ENCODE assay signal across 1 cellular context in the genomic region with DNA sequence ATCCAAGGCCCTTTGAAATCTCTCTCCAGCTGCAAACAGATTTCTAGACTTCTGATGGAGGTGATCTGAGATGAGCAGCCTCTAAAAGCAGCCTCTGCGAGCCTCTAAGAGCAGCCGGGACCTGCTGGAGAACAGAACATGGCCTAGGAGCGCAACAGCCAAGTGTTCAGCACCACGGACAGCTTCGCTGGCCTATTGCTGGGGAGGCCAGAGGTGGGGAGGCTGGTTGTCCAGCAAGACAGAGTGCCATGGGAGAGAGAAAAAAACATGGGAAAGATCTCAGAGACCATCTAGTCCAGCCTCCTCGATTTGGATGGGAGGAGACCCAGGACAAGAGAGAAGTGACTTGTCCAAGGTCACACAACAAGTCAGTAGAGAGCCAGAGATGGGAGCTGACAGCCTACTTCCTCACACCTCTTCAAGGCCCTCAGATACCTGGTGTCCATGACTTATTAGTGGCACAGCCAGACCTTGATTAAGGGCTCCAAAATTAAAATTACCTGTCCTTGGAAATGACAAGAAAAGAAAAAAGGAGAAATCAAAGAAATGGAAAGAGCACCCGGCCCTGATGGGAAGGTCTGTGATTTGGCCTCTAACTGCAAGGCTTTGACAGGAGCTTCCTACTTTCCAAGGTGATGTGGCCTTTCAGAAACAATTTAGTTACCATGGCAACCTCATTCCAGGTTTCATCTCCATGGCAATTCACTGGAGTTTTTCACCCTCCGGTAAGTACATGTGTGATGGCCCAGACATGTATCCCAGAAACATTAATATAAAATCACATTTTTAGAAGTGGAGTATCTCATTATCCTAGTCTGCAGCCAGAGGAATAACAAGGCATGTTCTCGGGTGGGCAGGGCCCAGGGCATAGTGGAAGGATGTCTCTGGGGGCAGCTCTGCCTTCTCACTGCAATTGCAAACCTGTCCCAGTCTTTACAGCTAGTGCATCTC.
TF ChIP-seq lines count a peak whose summit lies in the region.

No MANE protein-coding gene starts in this region.

TF ChIP-seq in K562, 482 proteins besides CTCF, POLR2A, EP300 and RAD21:
- TF ChIP-seq FOXA3 (CRISPR knock-in tag; conservative IDR thresholded peaks at IDR 0.05 in 1 of 2, IDR thresholded peaks at IDR 0.05 in 1 of 2), result no peak
- TF ChIP-seq XRCC5 (IDR thresholded peaks at IDR 0.05; ENCODE audit: low read depth, low read length), result 0 out of 2 replicates have a peak, but pooled peaks have one; percentile 24
- TF ChIP-seq SMARCB1 (IDR thresholded peaks at IDR 0.05; ENCODE audit: insufficient read length, low read depth), result no peak
- TF ChIP-seq CXXC5 (CRISPR knock-in tag; IDR thresholded peaks at IDR 0.05), result peak; percentile 20; the same call in 1 of the 2 replicates
- TF ChIP-seq RFX1 (IDR thresholded peaks at IDR 0.05), result peak; percentile 80
- no peak for TF ChIP-seq FOXP1 (CRISPR knock-in tag; IDR thresholded peaks at IDR 0.05)
- peak; percentile 77 for TF ChIP-seq DMBX1 (CRISPR knock-in tag; IDR thresholded peaks at IDR 0.05; ENCODE audit: borderline replicate concordance)
- no peak for TF ChIP-seq TEAD4 (IDR thresholded peaks at IDR 0.05; ENCODE audit: low read length)
- no peak for TF ChIP-seq TEAD4 (CRISPR knock-in tag; IDR thresholded peaks at IDR 0.05; ENCODE audit: borderline replicate concordance)
- TF ChIP-seq, protein P1, sequence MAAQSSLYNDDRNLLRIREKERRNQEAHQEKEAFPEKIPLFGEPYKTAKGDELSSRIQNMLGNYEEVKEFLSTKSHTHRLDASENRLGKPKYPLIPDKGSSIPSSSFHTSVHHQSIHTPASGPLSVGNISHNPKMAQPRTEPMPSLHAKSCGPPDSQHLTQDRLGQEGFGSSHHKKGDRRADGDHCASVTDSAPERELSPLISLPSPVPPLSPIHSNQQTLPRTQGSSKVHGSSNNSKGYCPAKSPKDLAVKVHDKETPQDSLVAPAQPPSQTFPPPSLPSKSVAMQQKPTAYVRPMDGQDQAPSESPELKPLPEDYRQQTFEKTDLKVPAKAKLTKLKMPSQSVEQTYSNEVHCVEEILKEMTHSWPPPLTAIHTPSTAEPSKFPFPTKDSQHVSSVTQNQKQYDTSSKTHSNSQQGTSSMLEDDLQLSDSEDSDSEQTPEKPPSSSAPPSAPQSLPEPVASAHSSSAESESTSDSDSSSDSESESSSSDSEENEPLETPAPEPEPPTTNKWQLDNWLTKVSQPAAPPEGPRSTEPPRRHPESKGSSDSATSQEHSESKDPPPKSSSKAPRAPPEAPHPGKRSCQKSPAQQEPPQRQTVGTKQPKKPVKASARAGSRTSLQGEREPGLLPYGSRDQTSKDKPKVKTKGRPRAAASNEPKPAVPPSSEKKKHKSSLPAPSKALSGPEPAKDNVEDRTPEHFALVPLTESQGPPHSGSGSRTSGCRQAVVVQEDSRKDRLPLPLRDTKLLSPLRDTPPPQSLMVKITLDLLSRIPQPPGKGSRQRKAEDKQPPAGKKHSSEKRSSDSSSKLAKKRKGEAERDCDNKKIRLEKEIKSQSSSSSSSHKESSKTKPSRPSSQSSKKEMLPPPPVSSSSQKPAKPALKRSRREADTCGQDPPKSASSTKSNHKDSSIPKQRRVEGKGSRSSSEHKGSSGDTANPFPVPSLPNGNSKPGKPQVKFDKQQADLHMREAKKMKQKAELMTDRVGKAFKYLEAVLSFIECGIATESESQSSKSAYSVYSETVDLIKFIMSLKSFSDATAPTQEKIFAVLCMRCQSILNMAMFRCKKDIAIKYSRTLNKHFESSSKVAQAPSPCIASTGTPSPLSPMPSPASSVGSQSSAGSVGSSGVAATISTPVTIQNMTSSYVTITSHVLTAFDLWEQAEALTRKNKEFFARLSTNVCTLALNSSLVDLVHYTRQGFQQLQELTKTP (IDR thresholded peaks at IDR 0.05; ENCODE audit: low read depth in 1 of 2, partially characterized antibody in 2 of 2), result peak in 1 of 2 experiments; percentile 85
- no peak for TF ChIP-seq ZC3H11A (IDR thresholded peaks at IDR 0.05; ENCODE audit: low read depth, low read length)
- peak; percentile 82; the same call in 1 of the 2 replicates for TF ChIP-seq PRMT5 (CRISPR knock-in tag; IDR thresholded peaks at IDR 0.05)
- TF ChIP-seq, protein P2, sequence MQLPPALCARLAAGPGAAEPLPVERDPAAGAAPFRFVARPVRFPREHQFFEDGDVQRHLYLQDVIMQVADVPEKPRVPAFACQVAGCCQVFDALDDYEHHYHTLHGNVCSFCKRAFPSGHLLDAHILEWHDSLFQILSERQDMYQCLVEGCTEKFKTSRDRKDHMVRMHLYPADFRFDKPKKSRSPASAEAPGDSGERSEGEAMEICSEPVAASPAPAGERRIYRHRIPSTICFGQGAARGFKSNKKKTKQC (CRISPR knock-in tag; IDR thresholded peaks at IDR 0.05), result peak; percentile 84
- TF ChIP-seq MBD2 (IDR thresholded peaks at IDR 0.05; ENCODE audit: borderline replicate concordance, low read depth), result no peak
- TF ChIP-seq EZH2 (IDR thresholded peaks at IDR 0.05; ENCODE audit: borderline replicate concordance, low read depth, low read length), result no peak
- TF ChIP-seq ZNF311 (CRISPR knock-in tag; IDR thresholded peaks at IDR 0.05), result 0 out of 2 replicates have a peak, but pooled peaks have one; percentile 43
- peak; percentile 99 for TF ChIP-seq EHMT2 (IDR thresholded peaks at IDR 0.05)
- TF ChIP-seq MAZ (CRISPR knock-in tag; conservative IDR thresholded peaks at IDR 0.05 in 1 of 2, IDR thresholded peaks at IDR 0.05 in 1 of 2), result 0 out of 4 replicates have a peak, but pooled peaks have one; percentile 17 to 34
- no peak for TF ChIP-seq ZNF175 (CRISPR knock-in tag; IDR thresholded peaks at IDR 0.05; ENCODE audit: low read depth)
- TF ChIP-seq ETV5 (CRISPR knock-in tag; IDR thresholded peaks at IDR 0.05; ENCODE audit: low read depth), result 0 out of 2 replicates have a peak, but pooled peaks have one; percentile 42
- TF ChIP-seq MCM7 (IDR thresholded peaks at IDR 0.05), result no peak
- TF ChIP-seq SLC30A9 (CRISPR knock-in tag; IDR thresholded peaks at IDR 0.05), result no peak
- 0 out of 2 replicates have a peak, but pooled peaks have one; percentile 31 for TF ChIP-seq ZNF644 (tag; IDR thresholded peaks at IDR 0.05; ENCODE audit: low read depth)
- peak; percentile 96 for TF ChIP-seq MIER1 (IDR thresholded peaks at IDR 0.05; ENCODE audit: low read depth)
- peak; percentile 28; the same call in 1 of the 2 replicates for TF ChIP-seq GABPB1 (CRISPR knock-in tag; IDR thresholded peaks at IDR 0.05)
- TF ChIP-seq ZNF77 (CRISPR knock-in tag; IDR thresholded peaks at IDR 0.05), result no peak
- TF ChIP-seq, protein P3, sequence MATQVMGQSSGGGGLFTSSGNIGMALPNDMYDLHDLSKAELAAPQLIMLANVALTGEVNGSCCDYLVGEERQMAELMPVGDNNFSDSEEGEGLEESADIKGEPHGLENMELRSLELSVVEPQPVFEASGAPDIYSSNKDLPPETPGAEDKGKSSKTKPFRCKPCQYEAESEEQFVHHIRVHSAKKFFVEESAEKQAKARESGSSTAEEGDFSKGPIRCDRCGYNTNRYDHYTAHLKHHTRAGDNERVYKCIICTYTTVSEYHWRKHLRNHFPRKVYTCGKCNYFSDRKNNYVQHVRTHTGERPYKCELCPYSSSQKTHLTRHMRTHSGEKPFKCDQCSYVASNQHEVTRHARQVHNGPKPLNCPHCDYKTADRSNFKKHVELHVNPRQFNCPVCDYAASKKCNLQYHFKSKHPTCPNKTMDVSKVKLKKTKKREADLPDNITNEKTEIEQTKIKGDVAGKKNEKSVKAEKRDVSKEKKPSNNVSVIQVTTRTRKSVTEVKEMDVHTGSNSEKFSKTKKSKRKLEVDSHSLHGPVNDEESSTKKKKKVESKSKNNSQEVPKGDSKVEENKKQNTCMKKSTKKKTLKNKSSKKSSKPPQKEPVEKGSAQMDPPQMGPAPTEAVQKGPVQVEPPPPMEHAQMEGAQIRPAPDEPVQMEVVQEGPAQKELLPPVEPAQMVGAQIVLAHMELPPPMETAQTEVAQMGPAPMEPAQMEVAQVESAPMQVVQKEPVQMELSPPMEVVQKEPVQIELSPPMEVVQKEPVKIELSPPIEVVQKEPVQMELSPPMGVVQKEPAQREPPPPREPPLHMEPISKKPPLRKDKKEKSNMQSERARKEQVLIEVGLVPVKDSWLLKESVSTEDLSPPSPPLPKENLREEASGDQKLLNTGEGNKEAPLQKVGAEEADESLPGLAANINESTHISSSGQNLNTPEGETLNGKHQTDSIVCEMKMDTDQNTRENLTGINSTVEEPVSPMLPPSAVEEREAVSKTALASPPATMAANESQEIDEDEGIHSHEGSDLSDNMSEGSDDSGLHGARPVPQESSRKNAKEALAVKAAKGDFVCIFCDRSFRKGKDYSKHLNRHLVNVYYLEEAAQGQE (CRISPR knock-in tag; IDR thresholded peaks at IDR 0.05; ENCODE audit: low read depth), result peak; percentile 95
- no peak for TF ChIP-seq ZNF3 (CRISPR knock-in tag; IDR thresholded peaks at IDR 0.05)
- TF ChIP-seq, protein P4, sequence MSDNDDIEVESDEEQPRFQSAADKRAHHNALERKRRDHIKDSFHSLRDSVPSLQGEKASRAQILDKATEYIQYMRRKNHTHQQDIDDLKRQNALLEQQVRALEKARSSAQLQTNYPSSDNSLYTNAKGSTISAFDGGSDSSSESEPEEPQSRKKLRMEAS (CRISPR knock-in tag; IDR thresholded peaks at IDR 0.05), result 0 out of 2 replicates have a peak, but pooled peaks have one; percentile 26
- TF ChIP-seq, protein P5, sequence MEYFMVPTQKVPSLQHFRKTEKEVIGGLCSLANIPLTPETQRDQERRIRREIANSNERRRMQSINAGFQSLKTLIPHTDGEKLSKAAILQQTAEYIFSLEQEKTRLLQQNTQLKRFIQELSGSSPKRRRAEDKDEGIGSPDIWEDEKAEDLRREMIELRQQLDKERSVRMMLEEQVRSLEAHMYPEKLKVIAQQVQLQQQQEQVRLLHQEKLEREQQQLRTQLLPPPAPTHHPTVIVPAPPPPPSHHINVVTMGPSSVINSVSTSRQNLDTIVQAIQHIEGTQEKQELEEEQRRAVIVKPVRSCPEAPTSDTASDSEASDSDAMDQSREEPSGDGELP (CRISPR knock-in tag; IDR thresholded peaks at IDR 0.05; ENCODE audit: borderline replicate concordance), result peak; percentile 39; the same call in 1 of the 2 replicates
- TF ChIP-seq GATAD2A (IDR thresholded peaks at IDR 0.05), result no peak
- TF ChIP-seq, protein P6, sequence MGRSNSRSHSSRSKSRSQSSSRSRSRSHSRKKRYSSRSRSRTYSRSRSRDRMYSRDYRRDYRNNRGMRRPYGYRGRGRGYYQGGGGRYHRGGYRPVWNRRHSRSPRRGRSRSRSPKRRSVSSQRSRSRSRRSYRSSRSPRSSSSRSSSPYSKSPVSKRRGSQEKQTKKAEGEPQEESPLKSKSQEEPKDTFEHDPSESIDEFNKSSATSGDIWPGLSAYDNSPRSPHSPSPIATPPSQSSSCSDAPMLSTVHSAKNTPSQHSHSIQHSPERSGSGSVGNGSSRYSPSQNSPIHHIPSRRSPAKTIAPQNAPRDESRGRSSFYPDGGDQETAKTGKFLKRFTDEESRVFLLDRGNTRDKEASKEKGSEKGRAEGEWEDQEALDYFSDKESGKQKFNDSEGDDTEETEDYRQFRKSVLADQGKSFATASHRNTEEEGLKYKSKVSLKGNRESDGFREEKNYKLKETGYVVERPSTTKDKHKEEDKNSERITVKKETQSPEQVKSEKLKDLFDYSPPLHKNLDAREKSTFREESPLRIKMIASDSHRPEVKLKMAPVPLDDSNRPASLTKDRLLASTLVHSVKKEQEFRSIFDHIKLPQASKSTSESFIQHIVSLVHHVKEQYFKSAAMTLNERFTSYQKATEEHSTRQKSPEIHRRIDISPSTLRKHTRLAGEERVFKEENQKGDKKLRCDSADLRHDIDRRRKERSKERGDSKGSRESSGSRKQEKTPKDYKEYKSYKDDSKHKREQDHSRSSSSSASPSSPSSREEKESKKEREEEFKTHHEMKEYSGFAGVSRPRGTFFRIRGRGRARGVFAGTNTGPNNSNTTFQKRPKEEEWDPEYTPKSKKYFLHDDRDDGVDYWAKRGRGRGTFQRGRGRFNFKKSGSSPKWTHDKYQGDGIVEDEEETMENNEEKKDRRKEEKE (IDR thresholded peaks at IDR 0.05; ENCODE audit: borderline replicate concordance in 1 of 2, control insufficient read depth in 1 of 2, low read depth in 2 of 2, low read length in 1 of 2), result no peak
